In the genomic region with DNA sequence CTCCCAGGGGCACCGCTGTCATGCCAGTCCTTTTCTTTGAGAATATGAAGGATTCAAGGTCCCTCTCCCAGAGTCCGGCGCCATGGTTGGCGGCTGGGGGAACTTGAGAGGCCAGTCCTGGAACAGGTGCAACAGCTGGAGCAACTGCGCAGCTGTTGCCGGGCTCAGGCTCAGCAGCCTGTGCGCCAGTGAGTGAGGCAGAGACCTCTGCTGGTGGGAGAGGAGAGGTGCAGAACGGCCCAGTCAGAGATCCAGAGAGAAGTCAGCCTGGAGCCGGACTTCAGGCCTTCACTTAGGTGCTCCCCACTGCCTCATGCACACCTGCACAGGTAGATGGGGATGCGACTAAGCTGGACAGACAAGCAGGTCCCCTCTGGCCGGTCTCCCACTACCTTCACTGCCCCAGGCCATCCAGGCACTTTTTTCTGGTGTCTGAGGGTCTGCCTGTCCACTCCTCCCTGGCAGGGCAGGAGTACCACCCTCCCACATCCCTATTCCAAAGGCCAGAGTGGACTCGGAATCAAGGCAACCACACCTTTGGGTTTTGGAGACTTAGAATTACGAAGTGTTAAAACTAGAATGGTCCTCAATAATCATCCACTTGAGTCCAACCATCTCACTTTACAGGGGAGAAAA, we compare ENCODE assay signal across 8 cellular contexts. TPM values are rescaled to one million over a fixed set of nuclear protein-coding genes. Genes with fewer than 3 reads are reported as not detected.
DNase-seq lines count a peak whose midpoint lies in the region; ATAC-seq and TF ChIP-seq lines count a peak whose summit lies in the region.

No MANE protein-coding gene starts in this region.

- no peaks in the 10 kb centered on the region for H4K20me1 ChIP-seq in OCI-LY3 (ENCODE audit: insufficient read depth, low read length)

- H3K27ac ChIP-seq in OCI-LY3 (ENCODE audit: low read length) = no peak overlapping the region

- no peaks in the 10 kb centered on the region for H3K36me3 ChIP-seq in OCI-LY3 (replicated peaks; ENCODE audit: low read depth, low read length)

- no peak overlapping the region for H3K4me3 ChIP-seq in OCI-LY3 (ENCODE audit: low read length)

- peak overlapping the region; percentile 19; the same call in 1 of the 2 replicates for H3K4me2 ChIP-seq in OCI-LY3 (ENCODE audit: low read length)

- H3K9ac ChIP-seq in OCI-LY3 (ENCODE audit: low read length) = no peak overlapping the region

- peaks cover 39 to 51% (median 47%) of the 10 kb centered on the region in 3 donors for H3K27me3 Mint-ChIP-seq in CD14-positive monocyte (ENCODE audit: low read depth in 3 of 3)
- H3K27me3 Mint-ChIP-seq in nephron (ENCODE audit: low read depth) = peaks cover 73% of the 10 kb centered on the region

- TF ChIP-seq CTCF in CD14-positive monocyte (IDR thresholded peaks at IDR 0.05) (peak; percentile 90), OCI-LY3 (IDR thresholded peaks at IDR 0.05; ENCODE audit: low read depth, low read length) (peak; percentile 92), nephron (IDR thresholded peaks at IDR 0.05; ENCODE audit: unreplicated experiment in 3 of 3) (peak; percentile 90 to 92 (median 92))

- peaks cover 4% of the 10 kb centered on the region for H3K4me1 Mint-ChIP-seq in CD14-positive monocyte
- H3K4me1 Mint-ChIP-seq in nephron = peaks cover 25% of the 10 kb centered on the region

- H3K9me3 Mint-ChIP-seq in CD14-positive monocyte (peaks cover 0 to 10% (median 3%) of the 10 kb centered on the region in 7 donors), nephron (no peaks in the 10 kb centered on the region)

- H3K27me3 ChIP-seq in OCI-LY3 (ENCODE audit: low read depth, low read length) = peaks cover 39% of the 10 kb centered on the region

- peak; percentile 82 for ATAC-seq in GM19324 (IDR thresholded peaks at IDR 0.05; ENCODE audit: low FRiP score, unreplicated experiment)

- H3K4me1 ChIP-seq in OCI-LY3 (ENCODE audit: low read length) = no peaks in the 10 kb centered on the region

- intact Hi-C loops in CD14-positive monocyte (cut with micrococcal nuclease) = no loop called here

- H2AFZ ChIP-seq in OCI-LY3 (ENCODE audit: low read depth, low read length) = peak overlapping the region; percentile 71; the same call in 1 of the 2 replicates

- H3K9me3 ChIP-seq in OCI-LY3 (ENCODE audit: insufficient read depth, low read length) = no peaks in the 10 kb centered on the region

- peak overlapping the region in 1 of 7 donors; percentile 16 for H3K27ac Mint-ChIP-seq in CD14-positive monocyte
- H3K27ac Mint-ChIP-seq in nephron = peak overlapping the region; percentile 16 to 73 (median 24)

- H3K79me2 ChIP-seq in OCI-LY3 (ENCODE audit: low read length) = no peaks in the 10 kb centered on the region

- H3K36me3 Mint-ChIP-seq in CD14-positive monocyte = no peaks in the 10 kb centered on the region
- H3K36me3 Mint-ChIP-seq in nephron (ENCODE audit: low read depth) = no peaks in the 10 kb centered on the region

- H3K4me3 Mint-ChIP-seq in CD14-positive monocyte (no peak overlapping the region), nephron (peak overlapping the region in 1 of 3 experiments; percentile 45)

- no peak for DNase-seq in CD14-positive monocyte (ENCODE audit: low spot score)
- peak; percentile 80 for DNase-seq in HT-29 (ENCODE audit: low spot score)
- DNase-seq in activated T-cell treated with anti-CD3 and anti-CD28 coated beads, Interleukin-2, amount 50 U/mL, for 1 hour = peak; percentile 59
- DNase-seq in fibroblast of gingiva (ENCODE audit: low read depth) = peak; percentile 61
- peak; percentile 86 for DNase-seq in superior temporal gyrus (ENCODE audit: extremely low spot score)

RNA-seq across cellular contexts. Expression of gene CHRDL2, which starts 4.6 kb away (rescaled TPM):
- polyA plus RNA-seq in CD14-positive monocyte = not detected
- not detected in 2 replicates for total RNA-seq in HT-29 (2014; rRNA removed; shearing (Covaris generic))

RNA-seq across cellular contexts. Expression of gene RNF169, which starts 22.0 kb away (rescaled TPM):
- polyA plus RNA-seq in CD14-positive monocyte = 1 to 10 TPM; 1.4 to 2.0 TPM
- total RNA-seq in HT-29 (2014; rRNA removed; shearing (Covaris generic)) = 8.1 and 8.2 TPM in 2 replicates
